In the genomic region with DNA sequence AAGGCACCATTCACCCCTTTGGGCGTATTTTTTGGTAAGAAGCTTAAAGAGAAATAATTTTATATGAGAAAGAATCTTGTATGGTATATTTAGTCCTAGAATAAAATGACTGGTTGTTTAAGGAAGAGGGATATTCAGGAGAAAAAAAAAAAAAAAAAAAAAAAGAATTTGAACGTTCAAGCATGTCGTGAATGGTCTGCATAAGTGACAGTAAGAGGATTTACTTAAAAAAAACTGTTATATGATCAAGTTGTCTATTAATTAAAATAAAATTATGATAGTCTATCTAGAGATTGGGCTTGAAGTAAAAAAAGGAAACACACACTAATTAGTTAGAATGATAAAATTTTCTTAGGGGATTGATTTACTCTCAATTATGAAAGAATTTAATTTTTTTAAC, we compare ENCODE assay signal across 18 cellular contexts. TPM values are rescaled to one million over a fixed set of nuclear protein-coding genes. Genes with fewer than 3 reads are reported as not detected.
"Had no signal": no experiment of that assay in that cellular context is flagged by ENCODE, and none has a peak within 500 bp of the region (broad histone marks: within the 10 kb centered on the region; RNA-seq: fewer than 3 reads in every experiment).

No MANE protein-coding gene starts in this region.

- ATAC-seq: mucosa of descending colon; naive thymus-derived CD8-positive, alpha-beta T cell; stimulated activated effector memory CD8-positive, alpha-beta T cell treated with anti-CD3 and anti-CD28 coated beads, Interleukin-12 subunit alpha, Interleukin-12 subunit beta, amount 100 ng/mL, for 72 hours had no signal

- H3K36me3 ChIP-seq: right atrium auricular region, tibial nerve had no signal

- DNase-seq: activated CD4-positive, alpha-beta memory T cell treated with anti-CD3 and anti-CD28 coated beads for 36 hours; activated CD4-positive, alpha-beta T cell treated with anti-CD3 and anti-CD28 coated beads for 1 hour; activated gamma-delta T cell; activated naive CD8-positive, alpha-beta T cell treated with anti-CD3 and anti-CD28 coated beads for 36 hours; activated T-cell treated with anti-CD3 and anti-CD28 coated beads, Interleukin-2, amount 50 U/mL, for 48 hours; anterior cingulate cortex; mucosa of descending colon; naive thymus-derived CD8-positive, alpha-beta T cell; small intestine; T-helper 9 cell had no signal

- H3K27me3 ChIP-seq: hepatocyte, right atrium auricular region, tibial nerve had no signal

- H3K4me1 ChIP-seq: right atrium auricular region, tibial nerve had no signal

- FAIRE-seq: bronchial epithelial cell, small intestine had no signal

- H3K4me3 ChIP-seq: hepatocyte, lung, mucosa of descending colon, right atrium auricular region, tibial nerve had no signal

- H3K27ac ChIP-seq: hepatocyte, right atrium auricular region, tibial nerve had no signal

RNA-seq across cellular contexts. Expression of a gene that starts 11.7 kb away (rescaled TPM):
- total RNA-seq: activated CD4-positive, alpha-beta memory T cell treated with anti-CD3 and anti-CD28 coated beads for 36 hours; activated naive CD8-positive, alpha-beta T cell treated with anti-CD3 and anti-CD28 coated beads for 36 hours; bronchial epithelial cell; chondrocyte; hepatocyte; lung; mucosa of descending colon; naive thymus-derived CD8-positive, alpha-beta T cell; posterior vena cava; right atrium auricular region; tibial nerve had no signal
- polyA plus RNA-seq: hepatocyte; lung; naive thymus-derived CD8-positive, alpha-beta T cell; small intestine had no signal

RNA-seq across cellular contexts. Expression of a gene that starts 41.3 kb away (rescaled TPM):
- total RNA-seq: activated CD4-positive, alpha-beta memory T cell treated with anti-CD3 and anti-CD28 coated beads for 36 hours; activated naive CD8-positive, alpha-beta T cell treated with anti-CD3 and anti-CD28 coated beads for 36 hours; bronchial epithelial cell; chondrocyte; hepatocyte; lung; naive thymus-derived CD8-positive, alpha-beta T cell; posterior vena cava; right atrium auricular region; tibial nerve had no signal
- polyA plus RNA-seq: hepatocyte; lung; naive thymus-derived CD8-positive, alpha-beta T cell had no signal

RNA-seq across cellular contexts. Expression of a gene that starts 58.9 kb away (rescaled TPM):
- total RNA-seq: activated CD4-positive, alpha-beta memory T cell treated with anti-CD3 and anti-CD28 coated beads for 36 hours; activated naive CD8-positive, alpha-beta T cell treated with anti-CD3 and anti-CD28 coated beads for 36 hours; bronchial epithelial cell; chondrocyte; hepatocyte; lung; mucosa of descending colon; naive thymus-derived CD8-positive, alpha-beta T cell; posterior vena cava; right atrium auricular region; tibial nerve had no signal
- polyA plus RNA-seq: hepatocyte; lung; naive thymus-derived CD8-positive, alpha-beta T cell; small intestine had no signal
